1 cellular context compared by ENCODE assay signal in genomic region chr16:17417740-17418139, GRCh38.
TF ChIP-seq lines count a peak whose summit lies in the region.

No MANE protein-coding gene starts in this region.

TF ChIP-seq in GM12878, 131 proteins besides CTCF, POLR2A, EP300 and RAD21:
- peak; percentile 24 to 61; a peak in 1 of 4 replicates for TF ChIP-seq BHLHE40 (IDR thresholded peaks at IDR 0.05; ENCODE audit: borderline replicate concordance in 1 of 2, low read depth in 2 of 2, low read length in 1 of 2)
- TF ChIP-seq IKZF1 (conservative IDR thresholded peaks at IDR 0.05): no peak
TF ChIP-seq in GM12878: peak in this region for 1.
